Comparison of ENCODE assay signal across 15 cellular contexts in genomic region chr7:47746468-47746867, GRCh38.
DNase-seq lines count a peak whose midpoint lies in the region; ATAC-seq, FAIRE-seq and TF ChIP-seq lines count a peak whose summit lies in the region.
"Had no signal": no experiment of that assay in that cellular context is flagged by ENCODE, and none has a peak within 500 bp of the region (broad histone marks: within the 10 kb centered on the region; RNA-seq: fewer than 3 reads in every experiment).

No MANE protein-coding gene starts in this region.

- no peak overlapping the region for H3K4me3 Mint-ChIP-seq in osteocyte (ENCODE audit: unreplicated experiment)
- H3K4me3 Mint-ChIP-seq: CD4-positive, CD25-positive, alpha-beta regulatory T cell; GM23338 had no signal

- TF ChIP-seq POLR2A in HepG2 (IDR thresholded peaks at IDR 0.05; ENCODE audit: insufficient read depth in 1 of 2, low read depth in 2 of 2, low read length in 2 of 2) (no peak), right lobe of liver (IDR thresholded peaks at IDR 0.05) (no peak)

- H4K20me1 ChIP-seq in HepG2 (ENCODE audit: insufficient read depth, low read length) = no peaks in the 10 kb centered on the region
- H4K20me1 ChIP-seq: BLaER1 had no signal

- WGBS in HepG2 (ENCODE audit: low lambda C conversion rate) = 100% methylated on average over 2 of the region's 4 CpGs
- WGBS in right lobe of liver (ENCODE audit: insufficient coverage, low coverage, low lambda C conversion rate, missing lambda C conversion rate) = no CpG with 5 or more reads among the region's 4 CpGs

- H3K27me3 Mint-ChIP-seq in osteocyte (ENCODE audit: unreplicated experiment) = no peaks in the 10 kb centered on the region
- H3K27me3 Mint-ChIP-seq: CD4-positive, CD25-positive, alpha-beta regulatory T cell had no signal

- no peaks in the 10 kb centered on the region for H3K9me3 Mint-ChIP-seq in osteocyte (ENCODE audit: unreplicated experiment)
- H3K9me3 Mint-ChIP-seq: GM23338 had no signal

- no peak overlapping the region for H3K27ac Mint-ChIP-seq in osteocyte (ENCODE audit: unreplicated experiment)
- H3K27ac Mint-ChIP-seq: CD4-positive, CD25-positive, alpha-beta regulatory T cell; GM23338 had no signal

- ATAC-seq in HepG2 (no peak), right lobe of liver (no peak), GM21576 (IDR thresholded peaks at IDR 0.05; ENCODE audit: unreplicated experiment) (no peak)
- ATAC-seq: GM23338 had no signal

- TF ChIP-seq EP300 in HepG2 (IDR thresholded peaks at IDR 0.05; ENCODE audit: low read depth in 2 of 2, low read length in 2 of 2) (no peak), HepG2 (CRISPR knock-in tag; IDR thresholded peaks at IDR 0.05; ENCODE audit: borderline replicate concordance) (no peak)

- no TSS peak for BruUV-seq in HepG2 (replicated peaks; lab: Mats Ljungman, UMichigan)

- no peak for DNase-seq in HepG2 (ENCODE audit: low spot score)
- DNase-seq in right lobe of liver = no peak
- DNase-seq in islet precursor cell = peak; percentile 42
- DNase-seq in osteocyte (ENCODE audit: extremely low spot score, unreplicated experiment) = peak; percentile 63
- no peak for DNase-seq in NCI-H1048 (lab: John Stamatoyannopoulos, UW)
- DNase-seq in GM19239 (ENCODE audit: insufficient read length, low spot score) = no peak
- DNase-seq: 8988T; AML-193; CD4-positive, CD25-positive, alpha-beta regulatory T cell; DMS53; GF-D8; H7 had no signal

- POLR2A ChIA-PET in HepG2 (lab: Yijun Ruan, JAX) = no interaction called here

- H2AFZ ChIP-seq in HepG2 (ENCODE audit: low read length) = no peak overlapping the region
- H2AFZ ChIP-seq: GM23338 had no signal

- H3K4me3 ChIP-seq in HepG2 (replicated peaks in 1 of 3; ENCODE audit: insufficient read depth in 1 of 3, low read depth in 2 of 3, low read length in 3 of 3) = no peak overlapping the region
- no peak overlapping the region for H3K4me3 ChIP-seq in right lobe of liver
- H3K4me3 ChIP-seq: BLaER1, GM23338 had no signal

- H3K36me3 Mint-ChIP-seq in osteocyte (ENCODE audit: unreplicated experiment) = no peaks in the 10 kb centered on the region
- H3K36me3 Mint-ChIP-seq: CD4-positive, CD25-positive, alpha-beta regulatory T cell had no signal

- no peak overlapping the region for H3K4me2 ChIP-seq in HepG2 (ENCODE audit: low read depth, low read length)
- H3K4me2 ChIP-seq: BLaER1, GM23338 had no signal

- TF ChIP-seq RAD21 in HepG2 (CRISPR knock-in tag; IDR thresholded peaks at IDR 0.05) = no peak

- CTCF ChIA-PET in HepG2 (lab: Yijun Ruan, JAX; ENCODE audit: low intra/inter-chr PET ratio, low total read pairs) = no interaction called here

- TF ChIP-seq CTCF in HepG2 (CRISPR knock-in tag; IDR thresholded peaks at IDR 0.05) = no peak
- no peak for TF ChIP-seq CTCF in right lobe of liver (IDR thresholded peaks at IDR 0.05)
- TF ChIP-seq CTCF in osteocyte (IDR thresholded peaks at IDR 0.05) = no peak

- in situ Hi-C loops in HepG2 (cut with HindIII; ENCODE audit: extremely low pct_ligation_motif_present, low pct_unique_long_range_greater_than_20kb) = no loop called here

- peaks cover 20% of the 10 kb centered on the region for H3K4me1 ChIP-seq in HepG2 (ENCODE audit: insufficient read depth, low read length)
- H3K4me1 ChIP-seq in right lobe of liver = no peaks in the 10 kb centered on the region

- FAIRE-seq in HepG2 (lab: Jason Lieb, UNC) = no peak
- no peak for FAIRE-seq in GM19239 (lab: Jason Lieb, UNC)

- peaks cover 34% of the 10 kb centered on the region for H3K4me1 Mint-ChIP-seq in osteocyte (ENCODE audit: unreplicated experiment)

- no peaks in the 10 kb centered on the region for H3K79me2 ChIP-seq in HepG2 (ENCODE audit: insufficient read depth, low read length)

- no peaks in the 10 kb centered on the region for H3K27me3 ChIP-seq in HepG2 (ENCODE audit: control insufficient read depth in 1 of 2, insufficient read depth in 2 of 2, low read length in 2 of 2)
- H3K27me3 ChIP-seq in right lobe of liver = no peaks in the 10 kb centered on the region
- H3K27me3 ChIP-seq: BLaER1 had no signal

- H3K27ac ChIP-seq in HepG2 (ENCODE audit: extremely low read length, insufficient read depth, low read length) (no peak overlapping the region), right lobe of liver (no peak overlapping the region)
- H3K27ac ChIP-seq: BLaER1 had no signal

- H3K36me3 ChIP-seq in HepG2 (replicated peaks in 1 of 2; ENCODE audit: control insufficient read depth in 1 of 2, insufficient read depth in 2 of 2, low read length in 2 of 2) = no peaks in the 10 kb centered on the region
- no peaks in the 10 kb centered on the region for H3K36me3 ChIP-seq in right lobe of liver
- H3K36me3 ChIP-seq: BLaER1 had no signal

- H3K9me3 ChIP-seq in HepG2 (ENCODE audit: low read length) (no peaks in the 10 kb centered on the region), right lobe of liver (no peaks in the 10 kb centered on the region)
- H3K9me3 ChIP-seq: BLaER1 had no signal

- intact Hi-C loops in HepG2 (cut with micrococcal nuclease; ENCODE audit: unreplicated experiment) = no loop called here
- intact Hi-C loops in right lobe of liver (cut with DNase I) = no loop called here

- no peak overlapping the region for H3K9ac ChIP-seq in HepG2 (ENCODE audit: insufficient read depth, low read depth, low read length)
- H3K9ac ChIP-seq: BLaER1 had no signal

TF ChIP-seq in HepG2, 621 proteins besides CTCF, POLR2A, EP300 and RAD21 (continues in another document):
- TF ChIP-seq, protein P1, sequence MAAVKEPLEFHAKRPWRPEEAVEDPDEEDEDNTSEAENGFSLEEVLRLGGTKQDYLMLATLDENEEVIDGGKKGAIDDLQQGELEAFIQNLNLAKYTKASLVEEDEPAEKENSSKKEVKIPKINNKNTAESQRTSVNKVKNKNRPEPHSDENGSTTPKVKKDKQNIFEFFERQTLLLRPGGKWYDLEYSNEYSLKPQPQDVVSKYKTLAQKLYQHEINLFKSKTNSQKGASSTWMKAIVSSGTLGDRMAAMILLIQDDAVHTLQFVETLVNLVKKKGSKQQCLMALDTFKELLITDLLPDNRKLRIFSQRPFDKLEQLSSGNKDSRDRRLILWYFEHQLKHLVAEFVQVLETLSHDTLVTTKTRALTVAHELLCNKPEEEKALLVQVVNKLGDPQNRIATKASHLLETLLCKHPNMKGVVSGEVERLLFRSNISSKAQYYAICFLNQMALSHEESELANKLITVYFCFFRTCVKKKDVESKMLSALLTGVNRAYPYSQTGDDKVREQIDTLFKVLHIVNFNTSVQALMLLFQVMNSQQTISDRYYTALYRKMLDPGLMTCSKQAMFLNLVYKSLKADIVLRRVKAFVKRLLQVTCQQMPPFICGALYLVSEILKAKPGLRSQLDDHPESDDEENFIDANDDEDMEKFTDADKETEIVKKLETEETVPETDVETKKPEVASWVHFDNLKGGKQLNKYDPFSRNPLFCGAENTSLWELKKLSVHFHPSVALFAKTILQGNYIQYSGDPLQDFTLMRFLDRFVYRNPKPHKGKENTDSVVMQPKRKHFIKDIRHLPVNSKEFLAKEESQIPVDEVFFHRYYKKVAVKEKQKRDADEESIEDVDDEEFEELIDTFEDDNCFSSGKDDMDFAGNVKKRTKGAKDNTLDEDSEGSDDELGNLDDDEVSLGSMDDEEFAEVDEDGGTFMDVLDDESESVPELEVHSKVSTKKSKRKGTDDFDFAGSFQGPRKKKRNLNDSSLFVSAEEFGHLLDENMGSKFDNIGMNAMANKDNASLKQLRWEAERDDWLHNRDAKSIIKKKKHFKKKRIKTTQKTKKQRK (IDR thresholded peaks at IDR 0.05; ENCODE audit: low read length) = no peak
- TF ChIP-seq ZNF687 (CRISPR knock-in tag; IDR thresholded peaks at IDR 0.05) = 0 out of 2 replicates have a peak, but pooled peaks have one; percentile 14
- no peak for TF ChIP-seq ZNF432 (CRISPR knock-in tag; IDR thresholded peaks at IDR 0.05; ENCODE audit: borderline replicate concordance)
- TF ChIP-seq SOX5 (CRISPR knock-in tag; IDR thresholded peaks at IDR 0.05; ENCODE audit: borderline replicate concordance) = no peak

Comparison
In these comparisons a context has a peak if more than half of its experiments do, and no peak if none do; other contexts are left out.
1. DNase-seq: peak in islet precursor cell (single experiment) and osteocyte (single experiment); none in HepG2 (single experiment), right lobe of liver (0 of 3), NCI-H1048 (single experiment) and GM19239 (single experiment).